ENCODE assay signal across 29 cellular contexts in genomic region chr3:138202945-138203701, GRCh38. TPM values are rescaled to one million over a fixed set of nuclear protein-coding genes. Genes with fewer than 3 reads are reported as not detected.
DNase-seq lines count a peak whose midpoint lies in the region; ATAC-seq, FAIRE-seq and TF ChIP-seq lines count a peak whose summit lies in the region.
"Had no signal": no experiment of that assay in that cellular context is flagged by ENCODE, and none has a peak within 500 bp of the region (broad histone marks: within the 10 kb centered on the region; RNA-seq: fewer than 3 reads in every experiment).

No MANE protein-coding gene starts in this region.

- peaks cover 62% of the 10 kb centered on the region for H3K4me1 Mint-ChIP-seq in activated T-cell treated with anti-CD3 and anti-CD28 coated beads, Interleukin-2, amount 50 U/mL, for 24 hours (ENCODE audit: low read depth)
- peaks cover 22 to 50% of the 10 kb centered on the region in 2 donors for H3K4me1 Mint-ChIP-seq in stimulated activated naive B cell treated with anti-CD40 and anti-IgM and Interleukin-4, amounts not matched to agents 10 μg/mL and 1 μg/mL and 100 μg/mL, for 72 hours

- H3K4me1 ChIP-seq in GM12878 (ENCODE audit: control insufficient read depth, insufficient read depth, low read length) (peaks cover 2% of the 10 kb centered on the region; the same call in 1 of the 2 replicates), gastrocnemius medialis (peaks cover 51 to 72% of the 10 kb centered on the region in 2 donors)
- H3K4me1 ChIP-seq: prostate gland had no signal

- no peaks in the 10 kb centered on the region for H3K27me3 Mint-ChIP-seq in activated T-cell treated with anti-CD3 and anti-CD28 coated beads, Interleukin-2, amount 50 U/mL, for 24 hours
- H3K27me3 Mint-ChIP-seq in stimulated activated naive B cell treated with anti-CD40 and anti-IgM and Interleukin-4, amounts not matched to agents 10 μg/mL and 1 μg/mL and 100 μg/mL, for 72 hours, result no peaks in the 10 kb centered on the region
- H3K27me3 Mint-ChIP-seq: activated CD4-positive, alpha-beta T cell treated with anti-CD3 and anti-CD28 coated beads, Interleukin-2, amount 10 ng/mL, durations not matched to agents 7 days and 5 days; activated naive CD8-positive, alpha-beta T cell had no signal

- no peak overlapping the region for H3K4me2 ChIP-seq in GM12878 (ENCODE audit: control insufficient read depth, insufficient read depth)
- H3K4me2 ChIP-seq: KMS-11, PC-9 had no signal

- H3K9me3 ChIP-seq in GM12878 (replicated peaks; ENCODE audit: control insufficient read depth, insufficient read depth, low read length), result no peaks in the 10 kb centered on the region
- H3K9me3 ChIP-seq in gastrocnemius medialis, result no peaks in the 10 kb centered on the region
- H3K9me3 ChIP-seq: prostate gland, tibial nerve had no signal

- no peak for FAIRE-seq in GM12878 (lab: Jason Lieb, UNC)
- FAIRE-seq: A204.1 had no signal

- H2AFZ ChIP-seq in GM12878 (ENCODE audit: control insufficient read depth, low read depth, low read length), result no peak overlapping the region
- H2AFZ ChIP-seq: PC-9 had no signal

- H3K4me3 ChIP-seq in Jurkat, Clone E6-1 (ENCODE audit: low read length), result no peak overlapping the region
- H3K4me3 ChIP-seq in GM12878 (no peak overlapping the region), gastrocnemius medialis (no peak overlapping the region)
- H3K4me3 ChIP-seq: PC-9, prostate gland, tibial nerve had no signal

- H3K9me3 Mint-ChIP-seq in activated T-cell treated with anti-CD3 and anti-CD28 coated beads, Interleukin-2, amount 50 U/mL, for 24 hours, result no peaks in the 10 kb centered on the region
- H3K9me3 Mint-ChIP-seq in stimulated activated naive B cell treated with anti-CD40 and anti-IgM and Interleukin-4, amounts not matched to agents 10 μg/mL and 1 μg/mL and 100 μg/mL, for 72 hours, result no peaks in the 10 kb centered on the region
- H3K9me3 Mint-ChIP-seq: activated T-helper 2 cell treated with anti-CD3 and anti-CD28 coated beads, Interferon-gamma antibody, Interleukin-2, Interleukin-4, amounts not matched to agents 10 μg/mL and 5 μg/mL and 100 μg/mL, durations not matched to agents 14 hours and 24 hours and 36 hours; CD8-positive, alpha-beta T cell had no signal

- H3K27ac ChIP-seq in GM12878 (ENCODE audit: control insufficient read depth, insufficient read depth), result no peak overlapping the region
- peak overlapping the region; percentile 65 to 81 (median 77) for H3K27ac ChIP-seq in gastrocnemius medialis
- H3K27ac ChIP-seq: KMS-11, PC-9, prostate gland, tibial nerve, WERI-Rb-1 had no signal

- H3K27me3 ChIP-seq in GM12878 (replicated peaks in 1 of 2; ENCODE audit: control insufficient read depth in 2 of 2, insufficient read depth in 2 of 2, low read length in 1 of 2), result no peaks in the 10 kb centered on the region
- no peaks in the 10 kb centered on the region for H3K27me3 ChIP-seq in gastrocnemius medialis
- H3K27me3 ChIP-seq: tibial nerve had no signal

- in situ Hi-C loops in GM12878 (cut with MboI) (no loop called here), gastrocnemius medialis (cut with MboI; ENCODE audit: low sequenced_read_pairs in 4 of 4) (no loop called here)

- 0 out of 4 replicates have a peak, but pooled peaks cover 0 to 2% of the 10 kb centered on the region in 2 experiments for H3K36me3 ChIP-seq in GM12878 (ENCODE audit: control insufficient read depth in 2 of 2, insufficient read depth in 2 of 2, low read length in 1 of 2)
- no peaks in the 10 kb centered on the region for H3K36me3 ChIP-seq in gastrocnemius medialis
- H3K36me3 ChIP-seq: prostate gland, tibial nerve had no signal

- no peak for TF ChIP-seq EP300 in GM12878 (IDR thresholded peaks at IDR 0.05; ENCODE audit: borderline replicate concordance in 1 of 2, control insufficient read depth in 1 of 2, low read depth in 2 of 2, low read length in 2 of 2)

- H3K9ac ChIP-seq in GM12878 (ENCODE audit: control insufficient read depth, insufficient read depth, low read length), result no peak overlapping the region
- H3K9ac ChIP-seq: KMS-11 had no signal

- H4K20me1 ChIP-seq in GM12878 (ENCODE audit: control insufficient read depth, insufficient read depth), result no peaks in the 10 kb centered on the region

- no peak overlapping the region for H3K4me3 Mint-ChIP-seq in activated T-cell treated with anti-CD3 and anti-CD28 coated beads, Interleukin-2, amount 50 U/mL, for 24 hours
- no peak overlapping the region for H3K4me3 Mint-ChIP-seq in stimulated activated naive B cell treated with anti-CD40 and anti-IgM and Interleukin-4, amounts not matched to agents 10 μg/mL and 1 μg/mL and 100 μg/mL, for 72 hours
- H3K4me3 Mint-ChIP-seq: activated CD4-positive, alpha-beta T cell treated with anti-CD3 and anti-CD28 coated beads, Interleukin-2, amount 10 ng/mL, durations not matched to agents 7 days and 5 days; activated naive CD8-positive, alpha-beta T cell; CD8-positive, alpha-beta T cell had no signal

- no peak for TF ChIP-seq RAD21 in GM12878 (IDR thresholded peaks at IDR 0.05; ENCODE audit: insufficient read depth, low read depth, low read length)

- peaks cover 55% of the 10 kb centered on the region for H3K36me3 Mint-ChIP-seq in activated T-cell treated with anti-CD3 and anti-CD28 coated beads, Interleukin-2, amount 50 U/mL, for 24 hours (ENCODE audit: low read depth)
- H3K36me3 Mint-ChIP-seq in stimulated activated naive B cell treated with anti-CD40 and anti-IgM and Interleukin-4, amounts not matched to agents 10 μg/mL and 1 μg/mL and 100 μg/mL, for 72 hours, result peaks cover 18 to 29% of the 10 kb centered on the region in 2 donors

- ATAC-seq in GM12878 (peak; percentile 37; the same call in 2 of the 3 replicates), gastrocnemius medialis (peak; percentile 62 to 82), sciatic nerve (no peak)
- ATAC-seq in stimulated activated naive B cell treated with anti-CD40 and anti-IgM and Interleukin-4, amounts not matched to agents 10 μg/mL and 1 μg/mL and 100 μg/mL, for 72 hours (replicated peaks), result no peak
- ATAC-seq: CD8-positive, alpha-beta T cell; HCT116; left lobe of liver had no signal

- H3K27ac Mint-ChIP-seq in activated T-cell treated with anti-CD3 and anti-CD28 coated beads, Interleukin-2, amount 50 U/mL, for 24 hours, result peak overlapping the region; percentile 39
- no peak overlapping the region for H3K27ac Mint-ChIP-seq in stimulated activated naive B cell treated with anti-CD40 and anti-IgM and Interleukin-4, amounts not matched to agents 10 μg/mL and 1 μg/mL and 100 μg/mL, for 72 hours
- H3K27ac Mint-ChIP-seq: activated CD4-positive, alpha-beta T cell treated with anti-CD3 and anti-CD28 coated beads, Interleukin-2, amount 10 ng/mL, durations not matched to agents 7 days and 5 days; activated naive CD8-positive, alpha-beta T cell; activated T-helper 2 cell treated with anti-CD3 and anti-CD28 coated beads, Interferon-gamma antibody, Interleukin-2, Interleukin-4, amounts not matched to agents 10 μg/mL and 5 μg/mL and 100 μg/mL, durations not matched to agents 14 hours and 24 hours and 36 hours; CD8-positive, alpha-beta T cell had no signal

- SMC1A ChIA-PET in GM12878 (lab: Charles Lee; ENCODE audit: uncharacterized antibody, unreplicated experiment), result interaction anchor here (1.0 to 1.7 kb wide), 4 partner anchors 8 to 28 kb away, joined by 3 to 7 read pairs (median 5); partner anchors contain the start of gene DBR1

- TF ChIP-seq POLR2A in GM12878 (IDR thresholded peaks at IDR 0.05; ENCODE audit: low read depth, low read length) (no peak), gastrocnemius medialis (IDR thresholded peaks at IDR 0.05) (no peak)

- peaks cover 55% of the 10 kb centered on the region for H3K79me2 ChIP-seq in GM12878 (ENCODE audit: control insufficient read depth, insufficient read depth, low read length)

- intact Hi-C loops in GM12878 (cut with micrococcal nuclease; ENCODE audit: unreplicated experiment) (no loop called here), gastrocnemius medialis (cut with DNase I; ENCODE audit: low total_unique reads) (no loop called here), sciatic nerve (cut with DNase I) (no loop called here)

- DNase-seq in activated T-cell treated with anti-CD3 and anti-CD28 coated beads, Interleukin-2, amount 50 U/mL, for 24 hours, result no peak
- DNase-seq in activated T-cell treated with anti-CD3 and anti-CD28 coated beads, Interleukin-2, amount 50 U/mL, for 48 hours, result no peak
- peak; percentile 59 for DNase-seq in Jurkat, Clone E6-1 (ENCODE audit: low read depth, low spot score)
- DNase-seq in GM12878 (ENCODE audit: low read depth, low spot score) (no peak), gastrocnemius medialis (peak in 1 of 2 donors; percentile 61), sciatic nerve (ENCODE audit: low spot score) (no peak), HuH-7.5 (ENCODE audit: low spot score) (no peak)
- no peak for DNase-seq in stimulated activated naive B cell treated with anti-CD40 and anti-IgM and Interleukin-4, amounts not matched to agents 10 μg/mL and 1 μg/mL and 100 μg/mL, for 72 hours
- DNase-seq: activated CD4-positive, alpha-beta T cell treated with anti-CD3 and anti-CD28 coated beads, Interleukin-2, amount 10 ng/mL, durations not matched to agents 7 days and 5 days; AML-193; CD8-positive, alpha-beta T cell; central memory CD4-positive, alpha-beta T cell; hippocampal formation; mesenchymal stem cell; NCI-H146; NCI-H2107; NCI-H510A; PC-9; Right ventricle myocardium superior; T-helper 9 cell; WERI-Rb-1 had no signal

- no TSS peak for BruUV-seq in GM12878 (replicated peaks; lab: Mats Ljungman, UMichigan)

- TF ChIP-seq CTCF in GM12878 (IDR thresholded peaks at IDR 0.05 in 2 of 3, conservative IDR thresholded peaks at IDR 0.05 in 1 of 3; ENCODE audit: control insufficient read depth in 2 of 3, extremely low read depth in 1 of 3, insufficient read depth in 1 of 3, low read depth in 3 of 3, low read length in 3 of 3) (no peak), gastrocnemius medialis (IDR thresholded peaks at IDR 0.05 in 4 of 5, conservative IDR thresholded peaks at IDR 0.05 in 1 of 5) (no peak)

- 100% methylated on average over 3 of the region's 3 CpGs for WGBS in GM12878 (ENCODE audit: insufficient coverage, insufficient replicate concordance, low lambda C conversion rate, missing lambda C conversion rate)

- RAD21 ChIA-PET in GM12878 (lab: Charles Lee; ENCODE audit: unreplicated experiment), result no interaction called here

- CTCF ChIA-PET in GM12878 (lab: Yijun Ruan, JAX), result no interaction called here

- POLR2A ChIA-PET in GM12878 (lab: Charles Lee), result no interaction called here

RNA-seq across cellular contexts. Expression of gene ARMC8, which starts 16.0 kb away (rescaled TPM):
- polyA plus RNA-seq in Jurkat, Clone E6-1 (2012; ENCODE audit: insufficient read depth, insufficient read length), result 63.9 TPM
- 180 and 202 TPM in 2 replicates for total RNA-seq in GM12878 (2013; cell fraction: nucleolus; rRNA removed)
- total RNA-seq in GM12878 (2014; rRNA removed), result 44.5 and 47.6 TPM in 2 replicates
- 40.1 and 40.3 TPM in 2 replicates for total RNA-seq in GM12878 (2014; rRNA removed; fragmentation: Illumina TruSeq; extraction: Trizol)
- 36.4 and 37.0 TPM in 2 replicates for total RNA-seq in GM12878 (2021)
- 20.4 TPM for polyA plus RNA-seq in GM12878 (2011; ENCODE audit: low read depth)
- 66.1 and 93.4 TPM in 2 replicates for polyA plus RNA-seq in GM12878 (2011; rRNA removed)
- 69.6 and 83.4 TPM in 2 replicates for polyA plus RNA-seq in GM12878 (2011; cell fraction: cytosol; rRNA removed)
- 79.7 and 92.5 TPM in 2 replicates for polyA plus RNA-seq in GM12878 (2011; cell fraction: nucleus; rRNA removed)
- polyA plus RNA-seq in GM12878 (2012), result 17.2 and 24.8 TPM in 2 replicates
- polyA plus RNA-seq in GM12878 (2014; fragmentation: Illumina TruSeq; extraction: Trizol), result 43.1 and 53.5 TPM in 2 replicates
- polyA plus RNA-seq in GM12878 (2014; fragmentation: Nextera tagmentation; extraction: Ambion mirVana), result 10 to 100 TPM; 40.3 to 48.4 TPM
- polyA plus RNA-seq in GM12878 (2014; rRNA removed), result 25.3 and 29.8 TPM in 2 replicates
- 10 to 100 TPM; 52.9 to 61.5 TPM for polyA plus RNA-seq in GM12878 (2016; fragmentation: Nextera tagmentation; extraction: Ambion mirVana)
- polyA minus RNA-seq in GM12878 (2011; rRNA and poly(A)+ RNA removed), result 196 and 271 TPM in 2 replicates
- 25.4 and 26.4 TPM in 2 replicates for polyA minus RNA-seq in GM12878 (2011; cell fraction: cytosol; rRNA and poly(A)+ RNA removed)
- polyA minus RNA-seq in GM12878 (2011; cell fraction: nucleus; rRNA and poly(A)+ RNA removed), result 134 and 165 TPM in 2 replicates
- total RNA-seq in gastrocnemius medialis, result 10 to 100 TPM; 53.1 to 83.1 (median 65.8) TPM
- total RNA-seq in sciatic nerve, result 48.9 TPM

RNA-seq across cellular contexts. Expression of gene DBR1, which starts 28.4 kb away (rescaled TPM):
- polyA plus RNA-seq in Jurkat, Clone E6-1 (2012; ENCODE audit: insufficient read depth, insufficient read length), result 14.6 TPM
- total RNA-seq in GM12878 (2013; cell fraction: nucleolus; rRNA removed), result 23.8 and 24.1 TPM in 2 replicates
- total RNA-seq in GM12878 (2014; rRNA removed), result 16.5 and 19.5 TPM in 2 replicates
- total RNA-seq in GM12878 (2014; rRNA removed; fragmentation: Illumina TruSeq; extraction: Trizol), result 15.7 and 16.3 TPM in 2 replicates
- 17.1 and 17.9 TPM in 2 replicates for total RNA-seq in GM12878 (2021)
- 6.1 TPM for polyA plus RNA-seq in GM12878 (2011; ENCODE audit: low read depth)
- 15.9 and 19.9 TPM in 2 replicates for polyA plus RNA-seq in GM12878 (2011; rRNA removed)
- polyA plus RNA-seq in GM12878 (2011; cell fraction: cytosol; rRNA removed), result 9.6 and 11.4 TPM in 2 replicates
- 5.6 and 10.0 TPM in 2 replicates for polyA plus RNA-seq in GM12878 (2011; cell fraction: nucleus; rRNA removed)
- polyA plus RNA-seq in GM12878 (2012), result 8.1 and 9.1 TPM in 2 replicates
- polyA plus RNA-seq in GM12878 (2014; fragmentation: Illumina TruSeq; extraction: Trizol), result 14.9 and 16.3 TPM in 2 replicates
- 1 to 10 TPM; 4.1 to 8.0 TPM for polyA plus RNA-seq in GM12878 (2014; fragmentation: Nextera tagmentation; extraction: Ambion mirVana)
- polyA plus RNA-seq in GM12878 (2014; rRNA removed), result 12.1 and 12.2 TPM in 2 replicates
- 10 to 100 TPM; 15.8 to 17.3 TPM for polyA plus RNA-seq in GM12878 (2016; fragmentation: Nextera tagmentation; extraction: Ambion mirVana)
- 5.6 and 7.2 TPM in 2 replicates for polyA minus RNA-seq in GM12878 (2011; rRNA and poly(A)+ RNA removed)
- 6.4 and 6.5 TPM in 2 replicates for polyA minus RNA-seq in GM12878 (2011; cell fraction: cytosol; rRNA and poly(A)+ RNA removed)
- polyA minus RNA-seq in GM12878 (2011; cell fraction: nucleus; rRNA and poly(A)+ RNA removed), result 4.0 and 7.3 TPM in 2 replicates
- total RNA-seq in gastrocnemius medialis, result 10 to 100 TPM in 1 of 4 donors, 1 to 10 TPM in 3; 6.5 to 22.2 (median 6.6) TPM
- 14.6 TPM for total RNA-seq in sciatic nerve

Comparison
In these comparisons a context has a peak if more than half of its experiments do, and no peak if none do; other contexts are left out.
1. ATAC-seq: peak in GM12878 (single experiment) and gastrocnemius medialis (2 of 2); none in sciatic nerve (single experiment) and stimulated activated naive B cell treated with anti-CD40 and anti-IgM and Interleukin-4, amounts not matched to agents 10 μg/mL and 1 μg/mL and 100 μg/mL, for 72 hours (0 of 2).